ENCODE assay signal across 6 cellular contexts in genomic region chrX:48910926-48911406, GRCh38. TPM values are rescaled to one million over a fixed set of nuclear protein-coding genes. Genes with fewer than 3 reads are reported as not detected.
DNase-seq lines count a peak whose midpoint lies in the region; FAIRE-seq and TF ChIP-seq lines count a peak whose summit lies in the region.

No MANE protein-coding gene starts in this region.

- TF ChIP-seq CTCF in GM13976 (IDR thresholded peaks at IDR 0.05; ENCODE audit: borderline replicate concordance, control extremely low read depth, extremely low read depth, insufficient read depth, missing control alignments), result no peak

- peaks cover 44% of the 10 kb centered on the region for H3K4me1 Mint-ChIP-seq in activated naive CD4-positive, alpha-beta T cell treated with anti-CD3 and anti-CD28 coated beads, Interleukin-2, amount 50 U/mL, for 24 hours

- H3K9me3 ChIP-seq in endocrine pancreas (ENCODE audit: control insufficient read depth, low read length) (no peaks in the 10 kb centered on the region), skeletal muscle satellite cell (replicated peaks; ENCODE audit: low read length) (no peaks in the 10 kb centered on the region)

- no peak for DNase-seq in activated naive CD4-positive, alpha-beta T cell treated with anti-CD3 and anti-CD28 coated beads, Interleukin-2, amount 50 U/mL, for 16 hours
- DNase-seq in GM19239 (ENCODE audit: insufficient read length, low spot score), result no peak
- DNase-seq in GM13976 (ENCODE audit: low spot score), result no peak

- peak overlapping the region; percentile 91 for H3K4me3 Mint-ChIP-seq in activated naive CD4-positive, alpha-beta T cell treated with anti-CD3 and anti-CD28 coated beads, Interleukin-2, amount 50 U/mL, for 24 hours

- peaks cover 2% of the 10 kb centered on the region for H3K36me3 Mint-ChIP-seq in activated naive CD4-positive, alpha-beta T cell treated with anti-CD3 and anti-CD28 coated beads, Interleukin-2, amount 50 U/mL, for 24 hours

- no peak for FAIRE-seq in GM19239 (lab: Jason Lieb, UNC)

- no peaks in the 10 kb centered on the region for H3K27me3 Mint-ChIP-seq in activated naive CD4-positive, alpha-beta T cell treated with anti-CD3 and anti-CD28 coated beads, Interleukin-2, amount 50 U/mL, for 24 hours

- no peaks in the 10 kb centered on the region for H3K9me3 Mint-ChIP-seq in activated naive CD4-positive, alpha-beta T cell treated with anti-CD3 and anti-CD28 coated beads, Interleukin-2, amount 50 U/mL, for 24 hours

- peak overlapping the region; percentile 99 for H3K27ac Mint-ChIP-seq in activated naive CD4-positive, alpha-beta T cell treated with anti-CD3 and anti-CD28 coated beads, Interleukin-2, amount 50 U/mL, for 24 hours

- in situ Hi-C loops in GM13976 (cut with MboI; ENCODE audit: low sequenced_read_pairs, unreplicated experiment), result no loop called here

- H3K27me3 ChIP-seq in endocrine pancreas (ENCODE audit: control insufficient read depth, insufficient read depth, low read length), result no peaks in the 10 kb centered on the region
- no peaks in the 10 kb centered on the region for H3K27me3 ChIP-seq in skeletal muscle satellite cell (ENCODE audit: control insufficient read depth, insufficient read depth, low read length)

- H3K4me3 ChIP-seq in endocrine pancreas (ENCODE audit: control insufficient read depth, insufficient read depth, low read length) (peak overlapping the region; percentile 92), skeletal muscle satellite cell (ENCODE audit: low read length) (peak overlapping the region; percentile 93)

- H3K36me3 ChIP-seq in endocrine pancreas (ENCODE audit: control insufficient read depth, insufficient read depth, low read length) (no peaks in the 10 kb centered on the region), skeletal muscle satellite cell (ENCODE audit: insufficient read depth, low read length) (peaks cover 3% of the 10 kb centered on the region)

- H3K4me2 ChIP-seq in skeletal muscle satellite cell (ENCODE audit: low read length), result peak overlapping the region; percentile 81

- H3K4me1 ChIP-seq in endocrine pancreas (ENCODE audit: control insufficient read depth, insufficient read depth, low read length), result peaks cover 5% of the 10 kb centered on the region
- peaks cover 6% of the 10 kb centered on the region for H3K4me1 ChIP-seq in skeletal muscle satellite cell (ENCODE audit: control insufficient read depth, insufficient read depth, low read length)

- H3K9ac ChIP-seq in endocrine pancreas (ENCODE audit: control insufficient read depth, insufficient read depth, low read length), result peak overlapping the region; percentile 84
- H3K9ac ChIP-seq in skeletal muscle satellite cell (ENCODE audit: low read depth, low read length), result peak overlapping the region; percentile 91

RNA-seq across cellular contexts. Expression of gene SLC35A2, which starts 0.5 kb away (rescaled TPM):
- total RNA-seq in skeletal muscle satellite cell (2012; rRNA removed), result 14.7 and 21.6 TPM in 2 replicates

RNA-seq across cellular contexts. Expression of gene PIM2, which starts 7.9 kb away (rescaled TPM):
- 2.6 and 4.3 TPM in 2 replicates for total RNA-seq in skeletal muscle satellite cell (2012; rRNA removed)

RNA-seq across cellular contexts. Expression of gene PQBP1, which starts 13.2 kb away (rescaled TPM):
- 43.2 and 43.6 TPM in 2 replicates for total RNA-seq in skeletal muscle satellite cell (2012; rRNA removed)

RNA-seq across cellular contexts. Expression of gene TIMM17B, which starts 13.4 kb away (rescaled TPM):
- 27.5 and 28.9 TPM in 2 replicates for total RNA-seq in skeletal muscle satellite cell (2012; rRNA removed)

RNA-seq across cellular contexts. Expression of gene OTUD5, which starts 46.4 kb away (rescaled TPM):
- 25.3 and 29.1 TPM in 2 replicates for total RNA-seq in skeletal muscle satellite cell (2012; rRNA removed)
